Comparison of ENCODE assay signal across 8 cellular contexts in the genomic region with DNA sequence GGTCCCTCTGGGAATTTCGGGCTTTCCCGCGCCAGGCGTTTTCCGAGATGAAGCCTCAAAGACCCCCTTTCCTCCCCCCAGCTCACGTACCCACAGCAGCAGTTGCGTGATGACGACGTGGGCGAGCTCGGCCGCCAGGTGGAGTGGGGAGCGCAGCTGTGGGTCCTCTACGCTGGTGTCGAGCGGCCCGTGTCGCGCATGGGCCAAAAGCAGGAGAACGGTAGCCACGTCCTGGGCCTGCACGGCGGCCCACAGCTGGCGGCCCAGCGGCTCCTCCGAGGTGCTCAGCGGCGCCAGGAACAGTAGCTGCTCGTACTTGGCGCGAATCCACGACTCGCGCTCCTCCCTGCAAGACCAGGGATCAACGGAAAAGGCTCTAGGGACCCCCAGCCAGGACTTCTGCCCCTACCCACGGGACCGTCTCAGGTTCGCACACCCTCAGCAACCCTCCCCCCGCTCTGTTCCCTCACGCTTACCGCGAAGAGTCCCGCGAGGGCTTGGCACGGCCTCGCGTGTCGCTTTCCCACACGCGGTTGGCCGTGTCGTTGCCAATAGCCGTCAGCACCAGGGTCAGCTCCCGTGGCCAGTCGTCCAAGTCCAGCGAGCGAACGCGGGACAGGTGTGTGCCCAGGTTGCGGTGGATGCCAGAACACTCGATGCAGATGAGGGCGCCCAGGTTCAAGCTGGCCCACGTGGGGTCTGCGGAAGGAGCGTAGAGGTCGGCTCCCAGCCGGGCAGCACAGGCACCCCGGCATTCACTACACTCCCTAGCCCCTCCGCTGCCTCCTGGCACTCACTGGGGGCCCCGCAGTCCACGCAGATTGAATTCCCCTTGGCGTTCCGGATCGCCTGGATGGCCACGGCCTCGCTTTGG. TPM values are rescaled to one million over a fixed set of nuclear protein-coding genes. Genes with fewer than 3 reads are reported as not detected.
DNase-seq lines count a peak whose midpoint lies in the region; ATAC-seq and TF ChIP-seq lines count a peak whose summit lies in the region.

No MANE protein-coding gene starts in this region.

- no peaks in the 10 kb centered on the region for H3K36me3 ChIP-seq in BE2C
- H3K36me3 ChIP-seq in neuronal stem cell (replicated peaks in 1 of 2; ENCODE audit: control insufficient read depth in 2 of 2, insufficient read depth in 2 of 2, low read length in 2 of 2): peaks cover 0 to 50% of the 10 kb centered on the region in 2 donors

- peak overlapping the region; percentile 54 for H3K9ac ChIP-seq in neuronal stem cell (ENCODE audit: low read depth, low read length, poor library complexity)

- no peak overlapping the region for H3K27ac ChIP-seq in neuronal stem cell (replicated peaks; ENCODE audit: low read length)

- H2BK120ac ChIP-seq in neuronal stem cell (ENCODE audit: low read depth, low read length): no peak overlapping the region

- CTCF ChIA-PET in HEK293T (lab: Yijun Ruan, JAX): interaction anchor here (0.9 to 1.7 kb wide), 5 partner anchors 9 to 137 kb away, joined by 3 to 25 read pairs (median 4); partner anchors contain the start of gene PIP4K2C

- peaks cover 2% of the 10 kb centered on the region; the same call in 1 of the 2 replicates for H3K4me1 ChIP-seq in BE2C
- H3K4me1 ChIP-seq in neuronal stem cell (ENCODE audit: control insufficient read depth in 2 of 2, insufficient read depth in 1 of 2, low read depth in 1 of 2, low read length in 2 of 2): peaks cover 0 to 7% of the 10 kb centered on the region in 2 donors

- H3K18ac ChIP-seq in neuronal stem cell (ENCODE audit: low read length): peak overlapping the region; percentile 83

- no peak overlapping the region for H3K14ac ChIP-seq in neuronal stem cell (ENCODE audit: low read length)

- no peaks in the 10 kb centered on the region for H3K9me3 ChIP-seq in BE2C
- peaks cover 0 to 3% of the 10 kb centered on the region in 2 donors for H3K9me3 ChIP-seq in neuronal stem cell (replicated peaks in 1 of 2; ENCODE audit: control insufficient read depth in 2 of 2, insufficient read depth in 1 of 2, low read depth in 1 of 2, low read length in 2 of 2)

- no peak overlapping the region for H2AFZ ChIP-seq in neuronal stem cell (ENCODE audit: low read length)

- H3K4ac ChIP-seq in neuronal stem cell (ENCODE audit: low read length): no peak overlapping the region

- H4K91ac ChIP-seq in neuronal stem cell (ENCODE audit: low read depth, low read length, poor library complexity): no peak overlapping the region

- WGBS in neuronal stem cell (ENCODE audit: extremely low coverage in 2 of 2, insufficient read length in 2 of 2, insufficient replicate concordance in 1 of 2), 2 donors: no CpG with 5 or more reads among the region's 76 CpGs

- peak overlapping the region; percentile 89 for H3K4me3 ChIP-seq in BE2C (ENCODE audit: low read depth, low read length)
- peak overlapping the region; percentile 53 for H3K4me3 ChIP-seq in LNCaP clone FGC (ENCODE audit: low read depth, low read length)
- peak overlapping the region; percentile 89 for H3K4me3 ChIP-seq in fibroblast of mammary gland (ENCODE audit: control insufficient read depth, low read depth, low read length)
- peak overlapping the region in 1 of 2 donors; percentile 79 for H3K4me3 ChIP-seq in neuronal stem cell (ENCODE audit: low read length in 2 of 2)

- H3K23ac ChIP-seq in neuronal stem cell (ENCODE audit: low read depth, low read length, poor library complexity): peak overlapping the region; percentile 97

- peak overlapping the region; percentile 99 for H3K4me2 ChIP-seq in neuronal stem cell (ENCODE audit: insufficient read depth, low read length, poor library complexity, severe bottlenecking)

- ATAC-seq in HG03520 (IDR thresholded peaks at IDR 0.05; ENCODE audit: unreplicated experiment): no peak

- H2BK5ac ChIP-seq in neuronal stem cell (ENCODE audit: low read length): peak overlapping the region; percentile 45

- POLR2A ChIA-PET in HEK293T (lab: Yijun Ruan, JAX): interaction anchor here (1.4 to 2.9 kb wide), 5 partner anchors 9 to 45 kb away, joined by 3 to 29 read pairs (median 11); partner anchors contain the start of genes CDK4, EEF1AKMT3, METTL1 and TSPAN31

- peak overlapping the region; percentile 42 for H2BK12ac ChIP-seq in neuronal stem cell (ENCODE audit: low read length)

- peak; percentile 57 for DNase-seq in BE2C
- DNase-seq in LNCaP clone FGC (ENCODE audit: low read depth): peak; percentile 40
- DNase-seq in fibroblast of mammary gland (ENCODE audit: low read depth): peak; percentile 44
- DNase-seq in neuronal stem cell (ENCODE audit: low spot score): no peak
- no peak for DNase-seq in HEK293T (ENCODE audit: extremely low spot score)
- DNase-seq in hepatic stellate cell (ENCODE audit: low spot score): no peak
- DNase-seq in KG1 (lab: John Stamatoyannopoulos, UW): no peak

- H3K27me3 ChIP-seq in BE2C: no peaks in the 10 kb centered on the region
- H3K27me3 ChIP-seq in neuronal stem cell (ENCODE audit: control insufficient read depth in 3 of 3, insufficient read depth in 3 of 3, low read depth in 1 of 3, low read length in 3 of 3): peaks cover 0 to 75% (median 18%) of the 10 kb centered on the region in 3 experiments

- peak overlapping the region; percentile 30 for H2BK15ac ChIP-seq in neuronal stem cell (ENCODE audit: low read length)

- H3K79me1 ChIP-seq in neuronal stem cell (ENCODE audit: low read depth, low read length): no peaks in the 10 kb centered on the region

- peak overlapping the region; percentile 53 for H2AK5ac ChIP-seq in neuronal stem cell (ENCODE audit: low read depth, low read length)

- peak overlapping the region; percentile 49 for H4K8ac ChIP-seq in neuronal stem cell (ENCODE audit: low read depth, low read length)

- TF ChIP-seq CTCF in BE2C (IDR thresholded peaks at IDR 0.05; ENCODE audit: low read depth, low read length) (peak; percentile 34; the same call in 1 of the 2 replicates), LNCaP clone FGC (IDR thresholded peaks at IDR 0.05; ENCODE audit: control insufficient read depth, extremely low read depth, insufficient read depth) (no peak), fibroblast of mammary gland (conservative IDR thresholded peaks at IDR 0.05; ENCODE audit: control insufficient read depth, insufficient read depth, low read depth, low read length) (peak; percentile 19)

TF ChIP-seq in HEK293T, 16 proteins besides CTCF, POLR2A, EP300 and RAD21:
- TF ChIP-seq LEF1 (IDR thresholded peaks at IDR 0.05; ENCODE audit: borderline replicate concordance): no peak
- TF ChIP-seq NFRKB (IDR thresholded peaks at IDR 0.05): no peak
- no peak for TF ChIP-seq FOXK2 (IDR thresholded peaks at IDR 0.05)
- no peak for TF ChIP-seq FOXM1 (IDR thresholded peaks at IDR 0.05; ENCODE audit: borderline replicate concordance)
- no peak for TF ChIP-seq ARNT (IDR thresholded peaks at IDR 0.05)
- no peak for TF ChIP-seq HDGF (IDR thresholded peaks at IDR 0.05; ENCODE audit: borderline replicate concordance)
- TF ChIP-seq SP1 (IDR thresholded peaks at IDR 0.05): no peak
- no peak for TF ChIP-seq SUZ12 (IDR thresholded peaks at IDR 0.05)
- TF ChIP-seq ZNF384 (IDR thresholded peaks at IDR 0.05): no peak
- TF ChIP-seq L3MBTL2 (conservative IDR thresholded peaks at IDR 0.05): no peak
- no peak for TF ChIP-seq PKNOX1 (IDR thresholded peaks at IDR 0.05)
- TF ChIP-seq TARDBP (IDR thresholded peaks at IDR 0.05): no peak
- TF ChIP-seq FOXA1 (IDR thresholded peaks at IDR 0.05): no peak
- TF ChIP-seq ELF4 (IDR thresholded peaks at IDR 0.05): no peak
- TF ChIP-seq BHLHE40 (IDR thresholded peaks at IDR 0.05; ENCODE audit: borderline replicate concordance): no peak
- TF ChIP-seq CTBP1 (IDR thresholded peaks at IDR 0.05; ENCODE audit: borderline replicate concordance): no peak

RNA-seq across cellular contexts. Expression of gene AGAP2, which starts 11.4 kb away (rescaled TPM):
- 3.9 TPM for polyA plus RNA-seq in BE2C (2012; ENCODE audit: insufficient read depth, insufficient read length, low read depth)
- polyA plus RNA-seq in neuronal stem cell (2013, experiment 1 of 2): 4.2 TPM
- 4.0 TPM for polyA plus RNA-seq in neuronal stem cell (2013, experiment 2 of 2)

RNA-seq across cellular contexts. Expression of gene TSPAN31, which starts 17.7 kb away (rescaled TPM):
- polyA plus RNA-seq in BE2C (2012; ENCODE audit: insufficient read depth, insufficient read length, low read depth): 18.6 TPM
- 24.9 TPM for polyA plus RNA-seq in neuronal stem cell (2013, experiment 1 of 2)
- polyA plus RNA-seq in neuronal stem cell (2013, experiment 2 of 2): 25.4 TPM

RNA-seq across cellular contexts. Expression of gene CDK4, which starts 25.0 kb away (rescaled TPM):
- 737 TPM for polyA plus RNA-seq in BE2C (2012; ENCODE audit: insufficient read depth, insufficient read length, low read depth)
- 157 TPM for polyA plus RNA-seq in neuronal stem cell (2013, experiment 1 of 2)
- polyA plus RNA-seq in neuronal stem cell (2013, experiment 2 of 2): 144 TPM

RNA-seq across cellular contexts. Expression of gene MARCHF9, which starts 27.8 kb away (rescaled TPM):
- polyA plus RNA-seq in BE2C (2012; ENCODE audit: insufficient read depth, insufficient read length, low read depth): 36.9 TPM
- polyA plus RNA-seq in neuronal stem cell (2013, experiment 1 of 2): 14.0 TPM
- polyA plus RNA-seq in neuronal stem cell (2013, experiment 2 of 2): 14.6 TPM

RNA-seq across cellular contexts. Expression of gene OS9, which starts 33.2 kb away (rescaled TPM):
- polyA plus RNA-seq in BE2C (2012; ENCODE audit: insufficient read depth, insufficient read length, low read depth): 259 TPM
- 46.7 TPM for polyA plus RNA-seq in neuronal stem cell (2013, experiment 1 of 2)
- 45.7 TPM for polyA plus RNA-seq in neuronal stem cell (2013, experiment 2 of 2)

Comparison
In these comparisons a context has a peak if more than half of its experiments do, and no peak if none do; other contexts are left out.
1. DNase-seq: peak in BE2C (single experiment), LNCaP clone FGC (single experiment) and fibroblast of mammary gland (single experiment); none in neuronal stem cell (single experiment), HEK293T (single experiment), hepatic stellate cell (single experiment) and KG1 (single experiment).